Comparison of ENCODE assay signal across 24 cellular contexts in the genomic region with DNA sequence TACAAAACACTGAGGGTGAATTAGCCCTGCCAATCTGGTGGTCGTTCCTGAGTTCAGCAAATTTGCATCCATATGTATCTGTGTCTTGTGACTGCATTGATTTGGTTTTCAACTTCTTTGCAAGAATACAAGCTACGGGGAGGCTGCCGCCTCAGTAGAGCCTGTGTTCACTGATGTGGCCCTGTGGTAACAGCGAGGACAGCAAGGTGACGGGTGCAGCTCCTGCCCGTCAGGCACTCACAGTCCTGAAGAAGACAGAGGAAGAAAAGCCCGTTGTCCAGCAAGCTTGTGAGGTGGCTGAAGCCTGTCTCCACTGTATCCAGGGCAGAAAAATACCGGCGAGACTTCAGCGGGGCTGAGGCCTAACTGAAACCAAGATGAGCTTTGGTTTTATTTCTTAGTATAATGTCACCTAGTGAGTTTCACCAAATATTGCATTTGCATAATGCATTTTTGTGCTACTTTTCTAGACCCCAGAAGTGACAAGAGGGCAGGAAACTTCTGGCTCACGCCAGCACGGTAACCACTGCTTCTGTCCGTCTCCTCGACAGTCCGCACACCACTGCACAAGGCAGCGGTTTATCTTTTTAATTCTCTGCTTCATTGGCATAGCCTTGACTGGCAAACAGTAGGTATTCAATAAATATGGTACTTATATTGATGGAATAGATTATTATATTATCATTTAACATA.
"Had no signal": no experiment of that assay in that cellular context is flagged by ENCODE, and none has a peak within 500 bp of the region (broad histone marks: within the 10 kb centered on the region; RNA-seq: fewer than 3 reads in every experiment).

No MANE protein-coding gene starts in this region.

- H3K27ac Mint-ChIP-seq: activated CD4-positive, alpha-beta T cell treated with anti-CD3 and anti-CD28 coated beads, Interleukin-2, amount 10 ng/mL, durations not matched to agents 7 days and 5 days; activated CD8-positive, alpha-beta T cell treated with anti-CD3 and anti-CD28 coated beads for 36 hours; activated naive CD8-positive, alpha-beta T cell; activated T-helper 17 cell treated with anti-CD3 and anti-CD28 coated beads, Interleukin-2, amount 50 U/mL, for 72 hours had no signal

- H3K4me3 ChIP-seq: colonic mucosa had no signal

- ATAC-seq: activated CD8-positive, alpha-beta T cell treated with anti-CD3 and anti-CD28 coated beads for 36 hours; activated T-cell treated with anti-CD3 and anti-CD28 coated beads, Interleukin-2, amount 50 U/mL, for 4 hours; activated T-helper 17 cell treated with anti-CD3 and anti-CD28 coated beads, Interleukin-2, amount 50 U/mL, for 72 hours had no signal

- H3K4me1 ChIP-seq: colonic mucosa had no signal

- H3K27me3 ChIP-seq: colonic mucosa had no signal

- DNase-seq: activated CD4-positive, alpha-beta T cell treated with anti-CD3 and anti-CD28 coated beads for 1 hour; activated CD4-positive, alpha-beta T cell treated with anti-CD3 and anti-CD28 coated beads for 4 hours; activated CD4-positive, alpha-beta T cell treated with anti-CD3 and anti-CD28 coated beads, Interleukin-2, amount 10 ng/mL, durations not matched to agents 7 days and 5 days; activated CD4-positive, alpha-beta T cell treated with anti-CD3 and anti-CD28 coated beads, Interleukin-2, amount 50 U/mL, for 48 hours; activated CD4-positive, CD25-positive, alpha-beta regulatory T cell; activated CD8-positive, alpha-beta memory T cell treated with anti-CD3 and anti-CD28 coated beads for 24 hours; activated CD8-positive, alpha-beta T cell treated with anti-CD3 and anti-CD28 coated beads for 36 hours; activated effector memory CD4-positive, alpha-beta T cell treated with Interleukin-2 at 50 U/mL for 16 hours; activated gamma-delta T cell treated with Interleukin-2 at 50 U/mL for 16 hours; activated naive CD4-positive, alpha-beta T cell treated with anti-CD3 and anti-CD28 coated beads, Interleukin-2, amount 50 U/mL, for 16 hours; activated naive CD4-positive, alpha-beta T cell treated with Interleukin-2 at 50 U/mL for 16 hours; activated T-cell treated with anti-CD3 and anti-CD28 coated beads, Interleukin-2, amount 50 U/mL, for 4 hours; amniotic stem cell; anterior cingulate cortex; caudate nucleus; colonic mucosa; effector CD8-positive, alpha-beta T cell; foreskin fibroblast; head of caudate nucleus; T-helper 1 cell; T-helper 2 cell had no signal

- H3K27ac ChIP-seq: colonic mucosa, epithelial cell of prostate had no signal

- H3K27me3 Mint-ChIP-seq: activated CD4-positive, alpha-beta T cell treated with anti-CD3 and anti-CD28 coated beads, Interleukin-2, amount 10 ng/mL, durations not matched to agents 7 days and 5 days; activated CD8-positive, alpha-beta T cell treated with anti-CD3 and anti-CD28 coated beads for 36 hours; activated naive CD8-positive, alpha-beta T cell had no signal

- H3K4me3 Mint-ChIP-seq: activated CD4-positive, alpha-beta T cell treated with anti-CD3 and anti-CD28 coated beads, Interleukin-2, amount 10 ng/mL, durations not matched to agents 7 days and 5 days; activated CD8-positive, alpha-beta T cell treated with anti-CD3 and anti-CD28 coated beads for 36 hours; activated naive CD8-positive, alpha-beta T cell; activated T-cell treated with anti-CD3 and anti-CD28 coated beads, Interleukin-2, amount 50 U/mL, for 4 hours; activated T-helper 17 cell treated with anti-CD3 and anti-CD28 coated beads, Interleukin-2, amount 50 U/mL, for 72 hours had no signal

- H3K9me3 ChIP-seq: colonic mucosa had no signal

- H3K4me1 Mint-ChIP-seq: activated T-helper 17 cell treated with anti-CD3 and anti-CD28 coated beads, Interleukin-2, amount 50 U/mL, for 72 hours had no signal

- H3K36me3 Mint-ChIP-seq: activated naive CD8-positive, alpha-beta T cell had no signal

- H3K9me3 Mint-ChIP-seq: activated T-cell treated with anti-CD3 and anti-CD28 coated beads, Interleukin-2, amount 50 U/mL, for 4 hours; activated T-helper 17 cell treated with anti-CD3 and anti-CD28 coated beads, Interleukin-2, amount 50 U/mL, for 72 hours had no signal

- H3K36me3 ChIP-seq: colonic mucosa had no signal
